In genomic region chr3:53530205-53530604, GRCh38 we compare ENCODE assay signal across 29 cellular contexts. TPM values are rescaled to one million over a fixed set of nuclear protein-coding genes. Genes with fewer than 3 reads are reported as not detected.
DNase-seq lines count a peak whose midpoint lies in the region; ATAC-seq, FAIRE-seq and TF ChIP-seq lines count a peak whose summit lies in the region.
"Had no signal": no experiment of that assay in that cellular context is flagged by ENCODE, and none has a peak within 500 bp of the region (broad histone marks: within the 10 kb centered on the region; RNA-seq: fewer than 3 reads in every experiment).

No MANE protein-coding gene starts in this region.

- peak overlapping the region; percentile 57 for H3K9ac ChIP-seq in trophoblast cell (ENCODE audit: low read length)
- H3K9ac ChIP-seq: BLaER1 had no signal

- H3K9me3 Mint-ChIP-seq in activated T-helper 1 cell treated with anti-CD3 and anti-CD28 coated beads, Interleukin-12 subunit alpha, Interleukin-12 subunit beta, Interleukin-2, Interleukin-4 antibody, amounts not matched to agents 30 ng/mL and 10 ng/mL and 1 ng/mL, durations not matched to agents 14 hours and 24 hours and 36 hours, result no peaks in the 10 kb centered on the region
- H3K9me3 Mint-ChIP-seq in osteocyte (ENCODE audit: unreplicated experiment), result no peaks in the 10 kb centered on the region
- H3K9me3 Mint-ChIP-seq: CD14-positive monocyte; CD4-positive, alpha-beta memory T cell; CD4-positive, CD25-positive, alpha-beta regulatory T cell; CD8-positive, alpha-beta memory T cell had no signal

- no peak overlapping the region for H4K91ac ChIP-seq in trophoblast cell (ENCODE audit: low read depth, low read length)

- H2BK120ac ChIP-seq in trophoblast cell (ENCODE audit: insufficient read depth, low read length, poor library complexity), result no peak overlapping the region

- no peak overlapping the region for H2AFZ ChIP-seq in trophoblast cell (ENCODE audit: insufficient read depth, low read length, poor library complexity)

- no peak overlapping the region for H3K4me3 Mint-ChIP-seq in activated T-helper 1 cell treated with anti-CD3 and anti-CD28 coated beads, Interleukin-12 subunit alpha, Interleukin-12 subunit beta, Interleukin-2, Interleukin-4 antibody, amounts not matched to agents 30 ng/mL and 10 ng/mL and 1 ng/mL, durations not matched to agents 14 hours and 24 hours and 36 hours
- H3K4me3 Mint-ChIP-seq in osteocyte (ENCODE audit: unreplicated experiment), result no peak overlapping the region
- H3K4me3 Mint-ChIP-seq: CD4-positive, alpha-beta memory T cell; CD4-positive, CD25-positive, alpha-beta regulatory T cell; CD8-positive, alpha-beta memory T cell had no signal

- H3K4me1 Mint-ChIP-seq in activated T-helper 1 cell treated with anti-CD3 and anti-CD28 coated beads, Interleukin-12 subunit alpha, Interleukin-12 subunit beta, Interleukin-2, Interleukin-4 antibody, amounts not matched to agents 30 ng/mL and 10 ng/mL and 1 ng/mL, durations not matched to agents 14 hours and 24 hours and 36 hours (ENCODE audit: low read depth), result no peaks in the 10 kb centered on the region
- no peaks in the 10 kb centered on the region for H3K4me1 Mint-ChIP-seq in osteocyte (ENCODE audit: unreplicated experiment)
- H3K4me1 Mint-ChIP-seq: CD14-positive monocyte; CD4-positive, alpha-beta memory T cell; CD4-positive, CD25-positive, alpha-beta regulatory T cell; CD8-positive, alpha-beta memory T cell had no signal

- peak overlapping the region; percentile 3 for H3K27ac ChIP-seq in caudate nucleus (ENCODE audit: low read depth, low read length)
- H3K27ac ChIP-seq in trophoblast cell (ENCODE audit: low read depth, low read length), result no peak overlapping the region
- H3K27ac ChIP-seq in small intestine (ENCODE audit: low read depth in 1 of 2, low read length in 1 of 2), result no peak overlapping the region
- H3K27ac ChIP-seq: BLaER1 had no signal

- ATAC-seq in HG02610 (IDR thresholded peaks at IDR 0.05; ENCODE audit: unreplicated experiment), result no peak
- ATAC-seq: GM12878 had no signal

- H3K4me1 ChIP-seq in trophoblast cell (ENCODE audit: control insufficient read depth in 1 of 2, insufficient read depth in 2 of 2, low read length in 2 of 2), result peaks cover 13 to 16% of the 10 kb centered on the region in 2 experiments
- peaks cover 0 to 3% of the 10 kb centered on the region in 2 donors for H3K4me1 ChIP-seq in small intestine (ENCODE audit: control insufficient read depth in 2 of 2, insufficient read depth in 1 of 2, low read depth in 1 of 2, low read length in 1 of 2)
- H3K4me1 ChIP-seq: BE2C had no signal

- no peak overlapping the region for H2BK5ac ChIP-seq in trophoblast cell (ENCODE audit: low read depth, low read length, poor library complexity)

- no CpG with 5 or more reads among the region's 4 CpGs for WGBS in trophoblast cell (ENCODE audit: extremely low coverage, insufficient coverage, insufficient read length)
- 82 to 87% (median 86%) methylated on average over 4 of the region's 4 CpGs for WGBS in small intestine, 3 donors

- H3K27ac Mint-ChIP-seq in activated T-helper 1 cell treated with anti-CD3 and anti-CD28 coated beads, Interleukin-12 subunit alpha, Interleukin-12 subunit beta, Interleukin-2, Interleukin-4 antibody, amounts not matched to agents 30 ng/mL and 10 ng/mL and 1 ng/mL, durations not matched to agents 14 hours and 24 hours and 36 hours, result no peak overlapping the region
- no peak overlapping the region for H3K27ac Mint-ChIP-seq in osteocyte (ENCODE audit: unreplicated experiment)
- H3K27ac Mint-ChIP-seq: CD14-positive monocyte; CD4-positive, alpha-beta memory T cell; CD4-positive, CD25-positive, alpha-beta regulatory T cell; CD8-positive, alpha-beta memory T cell had no signal

- H3K36me3 Mint-ChIP-seq in activated T-helper 1 cell treated with anti-CD3 and anti-CD28 coated beads, Interleukin-12 subunit alpha, Interleukin-12 subunit beta, Interleukin-2, Interleukin-4 antibody, amounts not matched to agents 30 ng/mL and 10 ng/mL and 1 ng/mL, durations not matched to agents 14 hours and 24 hours and 36 hours (ENCODE audit: low read depth), result no peaks in the 10 kb centered on the region
- H3K36me3 Mint-ChIP-seq in osteocyte (ENCODE audit: unreplicated experiment), result no peaks in the 10 kb centered on the region
- H3K36me3 Mint-ChIP-seq: CD14-positive monocyte; CD4-positive, alpha-beta memory T cell; CD4-positive, CD25-positive, alpha-beta regulatory T cell; CD8-positive, alpha-beta memory T cell had no signal

- H3K27me3 ChIP-seq in trophoblast cell (ENCODE audit: insufficient read depth, low read length), result no peaks in the 10 kb centered on the region
- no peaks in the 10 kb centered on the region for H3K27me3 ChIP-seq in small intestine (ENCODE audit: control insufficient read depth in 2 of 2, insufficient read depth in 2 of 2, low read length in 2 of 2)
- H3K27me3 ChIP-seq: BE2C, BLaER1 had no signal

- no peak overlapping the region for H3K18ac ChIP-seq in trophoblast cell (ENCODE audit: low read length)

- H3K23ac ChIP-seq in trophoblast cell (ENCODE audit: low read length), result no peak overlapping the region

- no peak overlapping the region for H4K12ac ChIP-seq in trophoblast cell (ENCODE audit: low read depth, low read length)

- peak in 6 of 61 donors; percentile 8 to 40 (median 24) for DNase-seq in caudate nucleus (lab: John Stamatoyannopoulos, UW)
- peak; percentile 39 for DNase-seq in inferior parietal cortex (ENCODE audit: extremely low spot score)
- DNase-seq in trophoblast cell, result no peak
- no peak for DNase-seq in activated T-helper 1 cell treated with anti-CD3 and anti-CD28 coated beads, Interleukin-12 subunit alpha, Interleukin-12 subunit beta, Interleukin-2, Interleukin-4 antibody, amounts not matched to agents 30 ng/mL and 10 ng/mL and 1 ng/mL, durations not matched to agents 14 hours and 24 hours and 36 hours (ENCODE audit: low spot score)
- DNase-seq in osteocyte (ENCODE audit: extremely low spot score, unreplicated experiment), result no peak
- DNase-seq in small intestine, result no peak
- DNase-seq: 8988T; ACHN; BE2C; C1 segment of cervical spinal cord; CD4-positive, alpha-beta memory T cell; CD4-positive, CD25-positive, alpha-beta regulatory T cell; CD8-positive, alpha-beta memory T cell; COR-L47; DMS 273 treated with DMSO at 0.1 percent for 48 hours; DMS153; DMS53; DMS79; DND-41; EL; GDM1 had no signal

- no peak for TF ChIP-seq CTCF in osteocyte (IDR thresholded peaks at IDR 0.05)

- peaks cover 7% of the 10 kb centered on the region for H3K27me3 Mint-ChIP-seq in activated T-helper 1 cell treated with anti-CD3 and anti-CD28 coated beads, Interleukin-12 subunit alpha, Interleukin-12 subunit beta, Interleukin-2, Interleukin-4 antibody, amounts not matched to agents 30 ng/mL and 10 ng/mL and 1 ng/mL, durations not matched to agents 14 hours and 24 hours and 36 hours (ENCODE audit: insufficient read depth)
- H3K27me3 Mint-ChIP-seq in osteocyte (ENCODE audit: unreplicated experiment), result peaks cover 8% of the 10 kb centered on the region

- no peak overlapping the region for H3K4ac ChIP-seq in trophoblast cell (ENCODE audit: low read depth, low read length)

- peaks cover 7% of the 10 kb centered on the region for H3K79me1 ChIP-seq in trophoblast cell (ENCODE audit: low read length)

- no peak overlapping the region for H3K4me2 ChIP-seq in trophoblast cell (ENCODE audit: low read length)
- H3K4me2 ChIP-seq: BLaER1 had no signal

- no peak overlapping the region for H3K4me3 ChIP-seq in trophoblast cell (ENCODE audit: low read depth, low read length)
- no peak overlapping the region for H3K4me3 ChIP-seq in small intestine (ENCODE audit: low read depth in 1 of 2, low read length in 2 of 2)
- H3K4me3 ChIP-seq: BLaER1, GM12878 had no signal

- no peak overlapping the region for H2BK12ac ChIP-seq in trophoblast cell (ENCODE audit: low read length)

- no peak for FAIRE-seq in small intestine (lab: Jason Lieb, UNC)
- FAIRE-seq: A204.1, GM12878, GM12892, GM18507 had no signal

- H2AK5ac ChIP-seq in trophoblast cell (ENCODE audit: low read length), result no peak overlapping the region

- peaks cover 0 to 2% of the 10 kb centered on the region in 2 experiments for H3K36me3 ChIP-seq in trophoblast cell (ENCODE audit: control insufficient read depth in 1 of 2, insufficient read depth in 2 of 2, low read length in 2 of 2)
- no peaks in the 10 kb centered on the region for H3K36me3 ChIP-seq in small intestine (ENCODE audit: control insufficient read depth in 2 of 2, insufficient read depth in 2 of 2, low read length in 2 of 2)
- H3K36me3 ChIP-seq: BE2C, BLaER1 had no signal

- H3K9me3 ChIP-seq in trophoblast cell (ENCODE audit: insufficient read depth, low read depth, low read length) (no peaks in the 10 kb centered on the region), small intestine (ENCODE audit: control insufficient read depth, low read depth) (no peaks in the 10 kb centered on the region)
- H3K9me3 ChIP-seq: BE2C, BLaER1 had no signal

- intact Hi-C loops in activated T-helper 1 cell treated with anti-CD3 and anti-CD28 coated beads, Interleukin-12 subunit alpha, Interleukin-12 subunit beta, Interleukin-2, Interleukin-4 antibody, amounts not matched to agents 30 ng/mL and 10 ng/mL and 1 ng/mL, durations not matched to agents 14 hours and 24 hours and 36 hours (cut with micrococcal nuclease), result no loop called here

- no peaks in the 10 kb centered on the region for H3K79me2 ChIP-seq in trophoblast cell (ENCODE audit: control insufficient read depth, insufficient read depth, low read length, poor library complexity)

- no peak overlapping the region for H4K8ac ChIP-seq in trophoblast cell (ENCODE audit: low read depth, low read length)

- H3K14ac ChIP-seq in trophoblast cell (ENCODE audit: low read length), result no peak overlapping the region

RNA-seq across cellular contexts. Expression of gene CACNA1D, which starts 35.8 kb away (rescaled TPM):
- 0.61 and 0.73 TPM in 2 replicates for polyA plus RNA-seq in trophoblast cell (2013)
- total RNA-seq in activated T-helper 1 cell treated with anti-CD3 and anti-CD28 coated beads, Interleukin-12 subunit alpha, Interleukin-12 subunit beta, Interleukin-2, Interleukin-4 antibody, amounts not matched to agents 30 ng/mL and 10 ng/mL and 1 ng/mL, durations not matched to agents 14 hours and 24 hours and 36 hours, result 0.65 and 1.2 TPM in 2 replicates
- total RNA-seq in osteocyte, result 0.48 and 0.57 TPM in 2 replicates
- 1 to 10 TPM; 2.2 to 8.7 (median 3.6) TPM for polyA plus RNA-seq in small intestine
- total RNA-seq: A673; CD4-positive, alpha-beta memory T cell had no signal
